ENCODE assay signal across 36 cellular contexts in genomic region chr7:142883145-142883544, GRCh38. TPM values are rescaled to one million over a fixed set of nuclear protein-coding genes. Genes with fewer than 3 reads are reported as not detected.
"Had no signal": no experiment of that assay in that cellular context is flagged by ENCODE, and none has a peak within 500 bp of the region (broad histone marks: within the 10 kb centered on the region; RNA-seq: fewer than 3 reads in every experiment).

No MANE protein-coding gene starts in this region.

- H3K36me3 ChIP-seq: breast epithelium, gastrocnemius medialis, neutrophil, ovary, sigmoid colon, stomach, suprapubic skin, tibial nerve, uterus had no signal

- DNase-seq: activated CD4-positive, alpha-beta memory T cell treated with anti-CD3 and anti-CD28 coated beads, Interleukin-2, amount 10 ng/mL, durations not matched to agents 7 days and 5 days; activated CD4-positive, alpha-beta T cell treated with anti-CD3 and anti-CD28 coated beads for 1 hour; activated CD4-positive, alpha-beta T cell treated with anti-CD3 and anti-CD28 coated beads, Interleukin-2, amount 10 ng/mL, durations not matched to agents 7 days and 5 days; activated naive CD8-positive, alpha-beta T cell treated with anti-CD3 and anti-CD28 coated beads, Interleukin-2, amount 50 U/mL, for 24 hours; amygdala; dermis blood vessel endothelial cell; effector CD8-positive, alpha-beta T cell; gastrocnemius medialis; glutamatergic neuron; left cardiac atrium; left ventricle myocardium superior; mucosa of descending colon; ovary; psoas muscle; sigmoid colon; small intestine; stimulated activated CD4-positive, alpha-beta T cell treated with anti-CD3 and anti-CD28 coated beads, Interleukin-1b, Interleukin-23, amount 100 ng/mL, for 48 hours; stimulated activated naive B cell treated with anti-CD40 and anti-IgM and Interleukin-4, amounts not matched to agents 10 μg/mL and 1 μg/mL and 100 μg/mL, for 72 hours; stomach; T-helper 1 cell; uterus had no signal

- H3K27ac Mint-ChIP-seq: activated CD4-positive, alpha-beta memory T cell treated with anti-CD3 and anti-CD28 coated beads, Interleukin-2, amount 10 ng/mL, durations not matched to agents 7 days and 5 days; activated CD4-positive, alpha-beta T cell treated with anti-CD3 and anti-CD28 coated beads, Interleukin-2, amount 10 ng/mL, durations not matched to agents 7 days and 5 days; activated naive CD4-positive, alpha-beta T cell treated with anti-CD3 and anti-CD28 coated beads, Interleukin-2, amount 50 U/mL, for 24 hours; activated naive CD8-positive, alpha-beta T cell treated with anti-CD3 and anti-CD28 coated beads, Interleukin-2, amount 50 U/mL, for 24 hours; stimulated activated naive B cell treated with anti-CD40 and anti-IgM and Interleukin-4, amounts not matched to agents 10 μg/mL and 1 μg/mL and 100 μg/mL, for 72 hours; T-helper 2 cell treated with Interferon-gamma antibody and Interleukin-4, amounts not matched to agents 5 μg/mL and 100 μg/mL, for 36 hours had no signal

- H3K4me3 ChIP-seq: gastrocnemius medialis, mucosa of descending colon, ovary, psoas muscle, sigmoid colon, stomach, suprapubic skin, tibial nerve, uterus had no signal

- H3K27me3 ChIP-seq: breast epithelium, neutrophil, ovary, uterus had no signal

- ATAC-seq: activated naive CD8-positive, alpha-beta T cell treated with anti-CD3 and anti-CD28 coated beads, Interleukin-2, amount 50 U/mL, for 24 hours; gastrocnemius medialis; left cardiac atrium; left ventricle myocardium superior; mucosa of descending colon; psoas muscle; stimulated activated naive B cell treated with anti-CD40 and anti-IgM and Interleukin-4, amounts not matched to agents 10 μg/mL and 1 μg/mL and 100 μg/mL, for 72 hours had no signal

- H3K36me3 Mint-ChIP-seq: activated naive CD4-positive, alpha-beta T cell treated with anti-CD3 and anti-CD28 coated beads, Interleukin-2, amount 50 U/mL, for 24 hours; stimulated activated naive B cell treated with anti-CD40 and anti-IgM and Interleukin-4, amounts not matched to agents 10 μg/mL and 1 μg/mL and 100 μg/mL, for 72 hours had no signal

- H3K27ac ChIP-seq: gastrocnemius medialis, neutrophil, ovary, psoas muscle, sigmoid colon, stomach, suprapubic skin, tibial nerve, uterus, VCaP had no signal

- H3K9me3 ChIP-seq: breast epithelium, gastrocnemius medialis, mucosa of descending colon, neutrophil, ovary, psoas muscle, sigmoid colon, stomach, suprapubic skin, tibial nerve, uterus had no signal

- H3K4me1 Mint-ChIP-seq: activated CD4-positive, alpha-beta memory T cell treated with anti-CD3 and anti-CD28 coated beads, Interleukin-2, amount 10 ng/mL, durations not matched to agents 7 days and 5 days; activated CD4-positive, alpha-beta T cell treated with anti-CD3 and anti-CD28 coated beads, Interleukin-2, amount 10 ng/mL, durations not matched to agents 7 days and 5 days; activated naive CD4-positive, alpha-beta T cell treated with anti-CD3 and anti-CD28 coated beads, Interleukin-2, amount 50 U/mL, for 24 hours; activated naive CD8-positive, alpha-beta T cell treated with anti-CD3 and anti-CD28 coated beads, Interleukin-2, amount 50 U/mL, for 24 hours; central memory CD8-positive, alpha-beta T cell; nephron had no signal

- H3K4me1 ChIP-seq: breast epithelium, gastrocnemius medialis, psoas muscle, sigmoid colon, tibial nerve, uterus had no signal

- H3K9me3 Mint-ChIP-seq: activated CD4-positive, alpha-beta memory T cell treated with anti-CD3 and anti-CD28 coated beads, Interleukin-2, amount 10 ng/mL, durations not matched to agents 7 days and 5 days; activated CD4-positive, alpha-beta T cell treated with anti-CD3 and anti-CD28 coated beads, Interleukin-2, amount 10 ng/mL, durations not matched to agents 7 days and 5 days; activated naive CD4-positive, alpha-beta T cell treated with anti-CD3 and anti-CD28 coated beads, Interleukin-2, amount 50 U/mL, for 24 hours; activated naive CD8-positive, alpha-beta T cell treated with anti-CD3 and anti-CD28 coated beads, Interleukin-2, amount 50 U/mL, for 24 hours; central memory CD8-positive, alpha-beta T cell; nephron; stimulated activated naive B cell treated with anti-CD40 and anti-IgM and Interleukin-4, amounts not matched to agents 10 μg/mL and 1 μg/mL and 100 μg/mL, for 72 hours; T-helper 2 cell treated with Interferon-gamma antibody and Interleukin-4, amounts not matched to agents 5 μg/mL and 100 μg/mL, for 36 hours had no signal

- H3K27me3 Mint-ChIP-seq: activated naive CD4-positive, alpha-beta T cell treated with anti-CD3 and anti-CD28 coated beads, Interleukin-2, amount 50 U/mL, for 24 hours; activated naive CD8-positive, alpha-beta T cell treated with anti-CD3 and anti-CD28 coated beads, Interleukin-2, amount 50 U/mL, for 24 hours had no signal

- H3K4me3 Mint-ChIP-seq: activated CD4-positive, alpha-beta memory T cell treated with anti-CD3 and anti-CD28 coated beads, Interleukin-2, amount 10 ng/mL, durations not matched to agents 7 days and 5 days; activated CD4-positive, alpha-beta T cell treated with anti-CD3 and anti-CD28 coated beads, Interleukin-2, amount 10 ng/mL, durations not matched to agents 7 days and 5 days; activated naive CD4-positive, alpha-beta T cell treated with anti-CD3 and anti-CD28 coated beads, Interleukin-2, amount 50 U/mL, for 24 hours; activated naive CD8-positive, alpha-beta T cell treated with anti-CD3 and anti-CD28 coated beads, Interleukin-2, amount 50 U/mL, for 24 hours; central memory CD8-positive, alpha-beta T cell; stimulated activated naive B cell treated with anti-CD40 and anti-IgM and Interleukin-4, amounts not matched to agents 10 μg/mL and 1 μg/mL and 100 μg/mL, for 72 hours; T-helper 2 cell treated with Interferon-gamma antibody and Interleukin-4, amounts not matched to agents 5 μg/mL and 100 μg/mL, for 36 hours had no signal

RNA-seq across cellular contexts. Expression of gene TRPV6, which starts 2.4 kb away (rescaled TPM):
- total RNA-seq: activated CD4-positive, alpha-beta memory T cell treated with anti-CD3 and anti-CD28 coated beads, Interleukin-2, amount 10 ng/mL, durations not matched to agents 7 days and 5 days; dermis blood vessel endothelial cell; gastrocnemius medialis; lung microvascular endothelial cell; mesenteric fat pad; myocyte; psoas muscle; sigmoid colon; SK-MEL-5 had no signal

RNA-seq across cellular contexts. Expression of gene TRPV5, which starts 50.4 kb away (rescaled TPM):
- total RNA-seq: activated CD4-positive, alpha-beta memory T cell treated with anti-CD3 and anti-CD28 coated beads, Interleukin-2, amount 10 ng/mL, durations not matched to agents 7 days and 5 days; activated CD4-positive, alpha-beta T cell treated with anti-CD3 and anti-CD28 coated beads, Interleukin-2, amount 10 ng/mL, durations not matched to agents 7 days and 5 days; dermis blood vessel endothelial cell; epithelial cell of proximal tubule; gastrocnemius medialis; left cardiac atrium; left ventricle myocardium superior; lung microvascular endothelial cell; mesenteric fat pad; mucosa of descending colon; myocyte; ovary; sigmoid colon; SK-MEL-5; stomach; suprapubic skin had no signal
- polyA plus RNA-seq: keratinocyte, ovary, psoas muscle, stomach had no signal

RNA-seq across cellular contexts. Expression of gene LLCFC1, which starts 56.1 kb away (rescaled TPM):
- total RNA-seq: activated CD4-positive, alpha-beta memory T cell treated with anti-CD3 and anti-CD28 coated beads, Interleukin-2, amount 10 ng/mL, durations not matched to agents 7 days and 5 days; activated CD4-positive, alpha-beta T cell treated with anti-CD3 and anti-CD28 coated beads, Interleukin-2, amount 10 ng/mL, durations not matched to agents 7 days and 5 days; breast epithelium; dermis blood vessel endothelial cell; epithelial cell of proximal tubule; gastrocnemius medialis; left cardiac atrium; left ventricle myocardium superior; lung microvascular endothelial cell; mesenteric fat pad; mucosa of descending colon; myocyte; ovary; psoas muscle; sigmoid colon; SK-MEL-5; stomach; suprapubic skin; tibial nerve; uterus had no signal
- polyA plus RNA-seq: keratinocyte, ovary, psoas muscle, sigmoid colon, small intestine had no signal
